ENCODE assay signal across 15 cellular contexts in genomic region chr13:38753878-38754277, GRCh38.
"Had no signal": no experiment of that assay in that cellular context is flagged by ENCODE, and none has a peak within 500 bp of the region (broad histone marks: within the 10 kb centered on the region; RNA-seq: fewer than 3 reads in every experiment).

No MANE protein-coding gene starts in this region.

- H3K4me1 ChIP-seq: heart right ventricle, tibial artery had no signal

- H3K9me3 ChIP-seq: heart right ventricle, tibial artery had no signal

- DNase-seq: activated CD8-positive, alpha-beta memory T cell treated with anti-CD3 and anti-CD28 coated beads for 24 hours; activated CD8-positive, alpha-beta memory T cell treated with anti-CD3 and anti-CD28 coated beads, Interleukin-2, amount 50 U/mL, for 4 hours; activated naive CD4-positive, alpha-beta T cell; activated naive CD8-positive, alpha-beta T cell treated with anti-CD3 and anti-CD28 coated beads for 36 hours; activated T-cell treated with anti-CD3 and anti-CD28 coated beads, Interleukin-2, amount 50 U/mL, for 24 hours; heart right ventricle; left ventricle myocardium superior; nephron progenitor cell; small intestine; stimulated activated CD4-positive, alpha-beta T cell treated with anti-CD3 and anti-CD28 coated beads, Interleukin-2, amount 100 ng/mL, for 24 hours; stimulated activated naive CD8-positive, alpha-beta T cell treated with anti-CD3 and anti-CD28 coated beads, Interleukin-15, amount 100 ng/mL, for 72 hours; T-helper 1 cell; tibial artery had no signal

- H3K27ac ChIP-seq: heart right ventricle, tibial artery had no signal

- H3K36me3 ChIP-seq: heart right ventricle, tibial artery had no signal

- ATAC-seq: heart right ventricle; left ventricle myocardium superior; sciatic nerve; stimulated activated effector memory CD8-positive, alpha-beta T cell treated with anti-CD3 and anti-CD28 coated beads, Interleukin-12 subunit alpha, Interleukin-12 subunit beta, amount 100 ng/mL, for 72 hours; stimulated activated naive CD8-positive, alpha-beta T cell treated with anti-CD3 and anti-CD28 coated beads, Interleukin-15, amount 100 ng/mL, for 72 hours had no signal

- H3K4me3 ChIP-seq: heart right ventricle, tibial artery had no signal
